In genomic region chr15:90037961-90038633, GRCh38 we compare ENCODE assay signal across 8 cellular contexts. TPM values are rescaled to one million over a fixed set of nuclear protein-coding genes. Genes with fewer than 3 reads are reported as not detected.
DNase-seq lines count a peak whose midpoint lies in the region; ATAC-seq lines count a peak whose summit lies in the region.

No MANE protein-coding gene starts in this region.

- H3K4me2 ChIP-seq in mesendoderm (ENCODE audit: low read length): no peak overlapping the region

- no peak overlapping the region for H4K8ac ChIP-seq in mesendoderm (ENCODE audit: low read depth, low read length)

- H3K4me3 ChIP-seq in mesendoderm (ENCODE audit: low read length): no peak overlapping the region

- H2BK5ac ChIP-seq in mesendoderm (ENCODE audit: low read length): peak overlapping the region; percentile 11

- WGBS in mesendoderm (ENCODE audit: extremely low coverage, insufficient coverage, low lambda C conversion rate): 100% methylated on average over 1 of the region's 14 CpGs

- H3K23ac ChIP-seq in mesendoderm (ENCODE audit: low read length): no peak overlapping the region

- H3K18ac ChIP-seq in mesendoderm (ENCODE audit: low read length): peak overlapping the region; percentile 1

- no peak overlapping the region for H4K5ac ChIP-seq in mesendoderm (ENCODE audit: low read length)

- H3K36me3 ChIP-seq in mesendoderm (ENCODE audit: control insufficient read depth, insufficient read depth, low read length): no peaks in the 10 kb centered on the region

- peak overlapping the region; percentile 74 for H3K4ac ChIP-seq in mesendoderm (ENCODE audit: low read depth, low read length)

- no peak overlapping the region for H2BK15ac ChIP-seq in mesendoderm (replicated peaks; ENCODE audit: low read depth)

- no peak overlapping the region for H2BK120ac ChIP-seq in mesendoderm (ENCODE audit: low read depth, low read length)

- peak overlapping the region; percentile 30 for H3K56ac ChIP-seq in mesendoderm (ENCODE audit: low read length)

- ATAC-seq in HG03378 (IDR thresholded peaks at IDR 0.05; ENCODE audit: unreplicated experiment): peak; percentile 82

- no peaks in the 10 kb centered on the region for H3K27me3 ChIP-seq in mesendoderm (ENCODE audit: insufficient read depth, low read length, poor library complexity)

- DNase-seq in activated gamma-delta T cell treated with anti-CD3 and anti-CD28 coated beads, Interleukin-2, amount 50 U/mL, for 16 hours (ENCODE audit: low read depth): peak; percentile 14
- DNase-seq in activated gamma-delta T cell (lab: John Stamatoyannopoulos, UW) (no peak), mesendoderm (no peak), SIG-M5 treated with dmso at 0.1 percent for 504 hours (lab: John Stamatoyannopoulos, UW; ENCODE audit: unreplicated experiment) (no peak), D341Med (ENCODE audit: low spot score) (no peak), ecto neural progenitor cell (ENCODE audit: low spot score) (no peak)
- peak; percentile 28 for DNase-seq in activated T-helper 9 cell treated with anti-CD3 and anti-CD28 coated beads, Interleukin-2, amount 50 U/mL, for 16 hours (ENCODE audit: low read depth)

- no peak overlapping the region for H3K27ac ChIP-seq in mesendoderm (ENCODE audit: low read depth, low read length)

- peaks cover 33% of the 10 kb centered on the region for H3K4me1 ChIP-seq in mesendoderm (ENCODE audit: control insufficient read depth, low read depth, low read length)

- H3K79me1 ChIP-seq in mesendoderm (ENCODE audit: low read length): peaks cover 34% of the 10 kb centered on the region

- no peak overlapping the region for H3K9ac ChIP-seq in mesendoderm (ENCODE audit: low read length)

- no peak overlapping the region for H2AK5ac ChIP-seq in mesendoderm (ENCODE audit: low read length)

- peaks cover 27% of the 10 kb centered on the region for H3K79me2 ChIP-seq in mesendoderm (ENCODE audit: control insufficient read depth, insufficient read depth, low read length)

RNA-seq across cellular contexts. Expression of gene ZNF710, which starts 37.0 kb away (rescaled TPM):
- 51.0 TPM for polyA plus RNA-seq in mesendoderm (2013, experiment 1 of 2)
- 54.6 TPM for polyA plus RNA-seq in mesendoderm (2013, experiment 2 of 2)

Comparison
In these comparisons a context has a peak if more than half of its experiments do, and no peak if none do; other contexts are left out.
1. DNase-seq: peak in activated gamma-delta T cell treated with anti-CD3 and anti-CD28 coated beads, Interleukin-2, amount 50 U/mL, for 16 hours (single experiment) and activated T-helper 9 cell treated with anti-CD3 and anti-CD28 coated beads, Interleukin-2, amount 50 U/mL, for 16 hours (single experiment); none in activated gamma-delta T cell (single experiment), mesendoderm (single experiment), SIG-M5 treated with dmso at 0.1 percent for 504 hours (single experiment), D341Med (single experiment) and ecto neural progenitor cell (single experiment).